Comparison of ENCODE assay signal across 18 cellular contexts in the genomic region with DNA sequence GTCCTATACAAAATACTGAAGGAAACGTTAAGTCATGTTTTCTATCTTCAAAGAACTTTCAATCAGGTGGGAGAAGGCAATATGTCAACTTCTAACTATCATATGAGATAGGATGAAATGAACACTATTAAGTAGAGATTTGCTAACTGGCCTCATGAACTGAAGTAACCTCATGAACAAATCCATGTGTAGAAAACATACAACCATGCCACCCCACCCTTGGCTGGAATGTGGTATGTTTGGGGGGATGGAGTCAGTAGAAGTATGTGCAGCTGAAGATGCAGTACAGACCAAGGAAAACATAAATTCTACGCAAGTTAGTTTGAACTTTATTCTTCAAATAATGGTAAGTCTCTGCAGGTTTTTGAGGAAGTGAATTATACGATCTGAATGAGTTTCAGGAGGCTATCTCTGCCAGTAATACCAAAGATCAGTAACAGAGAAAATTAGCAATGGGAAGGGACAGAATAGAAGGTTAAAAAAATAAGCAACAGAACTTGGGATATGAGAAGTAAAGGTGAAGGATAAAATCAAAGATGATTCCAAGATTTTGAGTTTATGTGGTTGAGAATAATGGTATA. TPM values are rescaled to one million over a fixed set of nuclear protein-coding genes. Genes with fewer than 3 reads are reported as not detected.
DNase-seq lines count a peak whose midpoint lies in the region; ATAC-seq and TF ChIP-seq lines count a peak whose summit lies in the region.
"Had no signal": no experiment of that assay in that cellular context is flagged by ENCODE, and none has a peak within 500 bp of the region (broad histone marks: within the 10 kb centered on the region; RNA-seq: fewer than 3 reads in every experiment).

No MANE protein-coding gene starts in this region.

- peak overlapping the region; percentile 4 for H3K27ac Mint-ChIP-seq in chondrocyte (ENCODE audit: unreplicated experiment)
- H3K27ac Mint-ChIP-seq in naive B cell, result peak overlapping the region in 5 of 6 donors; percentile 1 to 99 (median 21)
- no peak overlapping the region for H3K27ac Mint-ChIP-seq in immature natural killer cell

- DNase-seq in EL (peak; percentile 16), NCI-H226 (peak; percentile 8), chondrocyte (ENCODE audit: low spot score) (no peak), naive B cell (no peak), adrenal gland (no peak), immature natural killer cell (no peak), NCI-H128 (lab: John Stamatoyannopoulos, UW; ENCODE audit: unreplicated experiment) (no peak)
- DNase-seq: activated gamma-delta T cell; brain microvascular endothelial cell; DMS79 treated with DMSO at 0.1 percent for 48 hours; effector CD8-positive, alpha-beta T cell; left colon; NCI-H146; NCI-H2227 treated with DMSO at 0.1 percent for 48 hours had no signal

- peaks cover 7 to 38% of the 10 kb centered on the region in 2 donors for H3K4me1 ChIP-seq in adrenal gland (replicated peaks in 1 of 2)

- H3K27ac ChIP-seq in adrenal gland, result no peak overlapping the region
- H3K27ac ChIP-seq: BLaER1, brain microvascular endothelial cell, skin epidermis, thoracic aorta had no signal

- H3K9me3 Mint-ChIP-seq in chondrocyte (ENCODE audit: low read depth) (no peaks in the 10 kb centered on the region), naive B cell (no peaks in the 10 kb centered on the region), immature natural killer cell (no peaks in the 10 kb centered on the region)

- H3K4me3 ChIP-seq in adrenal gland, result no peak overlapping the region
- H3K4me3 ChIP-seq: BLaER1, skin epidermis, thoracic aorta had no signal

- H3K4me1 Mint-ChIP-seq in chondrocyte (ENCODE audit: low read depth), result peaks cover 21% of the 10 kb centered on the region
- H3K4me1 Mint-ChIP-seq in naive B cell, result peaks cover 17 to 41% (median 25%) of the 10 kb centered on the region in 3 donors
- peaks cover 16 to 23% of the 10 kb centered on the region in 2 donors for H3K4me1 Mint-ChIP-seq in immature natural killer cell

- H3K36me3 ChIP-seq in adrenal gland (replicated peaks in 1 of 2), result peaks cover 0 to 34% of the 10 kb centered on the region in 2 donors

- ATAC-seq in naive B cell (ENCODE audit: low read depth in 2 of 2) (no peak), GM18505 (IDR thresholded peaks at IDR 0.05; ENCODE audit: unreplicated experiment) (no peak)
- ATAC-seq: left colon had no signal

- H3K4me3 Mint-ChIP-seq in chondrocyte (ENCODE audit: unreplicated experiment), result no peak overlapping the region
- peak overlapping the region in 5 of 8 donors; percentile 9 to 69 (median 40) for H3K4me3 Mint-ChIP-seq in naive B cell
- H3K4me3 Mint-ChIP-seq in immature natural killer cell, result no peak overlapping the region

- TF ChIP-seq POLR2A in adrenal gland (IDR thresholded peaks at IDR 0.05), result no peak
- TF ChIP-seq POLR2A in GM18505 (IDR thresholded peaks at IDR 0.05; ENCODE audit: borderline replicate concordance, extremely low read depth, insufficient read depth, insufficient read length), result no peak

- TF ChIP-seq CTCF in chondrocyte (IDR thresholded peaks at IDR 0.05), result no peak
- no peak for TF ChIP-seq CTCF in adrenal gland (IDR thresholded peaks at IDR 0.05)

- no peaks in the 10 kb centered on the region for H3K27me3 ChIP-seq in adrenal gland
- H3K27me3 ChIP-seq: BLaER1, brain microvascular endothelial cell had no signal

- intact Hi-C loops in adrenal gland (cut with DNase I), result loop anchor here in 1 of 2 donors (10.0 kb wide), 1 partner anchor 347 kb away; no protein-coding TSS in a partner anchor

- peaks cover 0 to under 1% (median 0%) of the 10 kb centered on the region in 3 donors for H3K9me3 ChIP-seq in adrenal gland (replicated peaks in 1 of 3)
- H3K9me3 ChIP-seq: BLaER1, thoracic aorta had no signal

- H3K27me3 Mint-ChIP-seq in chondrocyte (ENCODE audit: low read depth) (no peaks in the 10 kb centered on the region), naive B cell (no peaks in the 10 kb centered on the region), immature natural killer cell (ENCODE audit: low read depth in 3 of 3) (peaks cover 5 to 9% (median 6%) of the 10 kb centered on the region in 3 donors)

- 76 to 80% (median 79%) methylated on average over 3 of the region's 3 CpGs for WGBS in adrenal gland, 4 donors

- H3K36me3 Mint-ChIP-seq in chondrocyte (ENCODE audit: low read depth), result peaks cover 12% of the 10 kb centered on the region
- peaks cover 7 to 26% of the 10 kb centered on the region in 2 donors for H3K36me3 Mint-ChIP-seq in naive B cell
- H3K36me3 Mint-ChIP-seq in immature natural killer cell, result peaks cover 10 to 35% (median 16%) of the 10 kb centered on the region in 3 donors

RNA-seq across cellular contexts. Expression of a gene that starts 4.5 kb away (rescaled TPM):
- total RNA-seq in chondrocyte, result 10.9 to 21.0 TPM (median 12.6 TPM) in 3 replicates
- 10 to 100 TPM; 15.6 to 31.8 (median 22.9) TPM for polyA plus RNA-seq in naive B cell (ENCODE audit: low read depth in 6 of 6)
- total RNA-seq in adrenal gland, result 10 to 100 TPM; 13.6 to 30.4 (median 24.9) TPM
- polyA plus RNA-seq in adrenal gland, result 10 to 100 TPM in 1 of 3 donors, 1 to 10 TPM in 2; 5.9 to 52.5 (median 6.5) TPM
- 10 to 100 TPM in 1 of 3 donors, 1 to 10 TPM in 2; 4.7 to 11.8 (median 5.8) TPM for polyA plus RNA-seq in immature natural killer cell

RNA-seq across cellular contexts. Expression of a gene that starts 4.7 kb away (rescaled TPM):
- total RNA-seq in chondrocyte, result 2.7 to 3.5 TPM (median 3.3 TPM) in 3 replicates
- 1 to 10 TPM; 4.0 to 6.8 (median 5.3) TPM for polyA plus RNA-seq in naive B cell (ENCODE audit: low read depth in 6 of 6)
- total RNA-seq in adrenal gland, result 10 to 100 TPM in 1 of 8 donors, 1 to 10 TPM in 7; 2.9 to 11.0 (median 6.3) TPM
- 1 to 10 TPM; 1.9 to 4.9 (median 1.9) TPM for polyA plus RNA-seq in adrenal gland
- 1 to 10 TPM in 2 of 3 donors, under 1 TPM in 1; 0.25 to 2.4 (median 1.6) TPM for polyA plus RNA-seq in immature natural killer cell

Comparison
In these comparisons a context has a peak if more than half of its experiments do, and no peak if none do; other contexts are left out.
1. DNase-seq: peak in EL (single experiment) and NCI-H226 (single experiment); none in chondrocyte (single experiment), naive B cell (single experiment), adrenal gland (0 of 7), immature natural killer cell (0 of 3) and NCI-H128 (single experiment).
2. H3K27ac Mint-ChIP-seq: peak in chondrocyte (single experiment) and naive B cell (5 of 6); none in immature natural killer cell (0 of 6).
3. H3K4me3 Mint-ChIP-seq: peak in naive B cell (5 of 8); none in chondrocyte (single experiment) and immature natural killer cell (0 of 5).